11 cellular contexts compared by ENCODE assay signal in the genomic region with DNA sequence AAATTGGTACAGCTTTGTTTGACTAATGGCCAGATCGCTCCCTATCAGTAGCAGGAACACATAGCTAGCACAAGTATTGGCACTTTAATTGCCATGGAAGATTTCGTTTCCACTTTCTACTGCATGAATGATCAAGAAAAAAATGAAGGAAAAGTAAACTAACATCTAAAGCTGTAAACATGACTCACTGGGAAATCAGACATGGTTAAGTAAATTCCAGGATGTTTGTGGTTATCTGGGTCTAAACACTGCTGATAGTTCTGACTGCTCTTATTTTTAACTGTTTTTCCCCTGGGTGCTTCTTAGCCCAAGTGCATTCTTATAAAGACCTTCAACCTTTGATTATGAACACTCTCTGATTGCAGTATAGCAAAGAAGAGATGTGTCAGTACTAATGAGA.
DNase-seq lines count a peak whose midpoint lies in the region; ATAC-seq and TF ChIP-seq lines count a peak whose summit lies in the region.
"Had no signal": no experiment of that assay in that cellular context is flagged by ENCODE, and none has a peak within 500 bp of the region (broad histone marks: within the 10 kb centered on the region; RNA-seq: fewer than 3 reads in every experiment).

No MANE protein-coding gene starts in this region.

- no peaks in the 10 kb centered on the region for H3K36me3 ChIP-seq in esophagus muscularis mucosa
- H3K36me3 ChIP-seq: upper lobe of left lung had no signal

- peaks cover 0 to 17% (median 8%) of the 10 kb centered on the region in 4 donors for H3K4me1 ChIP-seq in esophagus muscularis mucosa

- TF ChIP-seq EP300 in esophagus muscularis mucosa (IDR thresholded peaks at IDR 0.05) = no peak

- intact Hi-C loops in esophagus muscularis mucosa (cut with DNase I) = no loop called here

- H3K27me3 ChIP-seq in esophagus muscularis mucosa = no peaks in the 10 kb centered on the region
- H3K27me3 ChIP-seq: upper lobe of left lung had no signal

- H3K9me3 ChIP-seq in esophagus muscularis mucosa = no peaks in the 10 kb centered on the region
- H3K9me3 ChIP-seq: upper lobe of left lung had no signal

- DNase-seq in A172 (ENCODE audit: low spot score) (peak; percentile 96), HCEC 1CT (peak; percentile 98), SW480 (ENCODE audit: low spot score) (peak; percentile 81), glomerular endothelial cell (ENCODE audit: extremely low read depth, low read depth, low spot score) (peak; percentile 20), SK-N-DZ (ENCODE audit: low spot score) (no peak), esophagus muscularis mucosa (ENCODE audit: extremely low spot score) (no peak)
- DNase-seq: MV-4-11, nucleus accumbens, upper lobe of left lung had no signal

- no peak overlapping the region for H3K27ac ChIP-seq in esophagus muscularis mucosa (replicated peaks in 1 of 4)

- TF ChIP-seq CTCF in esophagus muscularis mucosa (IDR thresholded peaks at IDR 0.05) = no peak

- no peak for ATAC-seq in HG02885 (IDR thresholded peaks at IDR 0.05; ENCODE audit: poor library complexity, unreplicated experiment)
- no peak for ATAC-seq in HG02763 (IDR thresholded peaks at IDR 0.05; ENCODE audit: unreplicated experiment)

- TF ChIP-seq POLR2A in esophagus muscularis mucosa (IDR thresholded peaks at IDR 0.05; ENCODE audit: low read depth) = no peak

- H3K4me3 ChIP-seq in esophagus muscularis mucosa = no peak overlapping the region
- H3K4me3 ChIP-seq: upper lobe of left lung had no signal

- 68% methylated on average over 2 of the region's 2 CpGs for WGBS in esophagus muscularis mucosa

Comparison
In these comparisons a context has a peak if more than half of its experiments do, and no peak if none do; other contexts are left out.
1. DNase-seq: peak in A172 (single experiment), HCEC 1CT (single experiment), SW480 (single experiment) and glomerular endothelial cell (single experiment); none in SK-N-DZ (single experiment) and esophagus muscularis mucosa (single experiment).